ENCODE assay signal across 12 cellular contexts in the genomic region with DNA sequence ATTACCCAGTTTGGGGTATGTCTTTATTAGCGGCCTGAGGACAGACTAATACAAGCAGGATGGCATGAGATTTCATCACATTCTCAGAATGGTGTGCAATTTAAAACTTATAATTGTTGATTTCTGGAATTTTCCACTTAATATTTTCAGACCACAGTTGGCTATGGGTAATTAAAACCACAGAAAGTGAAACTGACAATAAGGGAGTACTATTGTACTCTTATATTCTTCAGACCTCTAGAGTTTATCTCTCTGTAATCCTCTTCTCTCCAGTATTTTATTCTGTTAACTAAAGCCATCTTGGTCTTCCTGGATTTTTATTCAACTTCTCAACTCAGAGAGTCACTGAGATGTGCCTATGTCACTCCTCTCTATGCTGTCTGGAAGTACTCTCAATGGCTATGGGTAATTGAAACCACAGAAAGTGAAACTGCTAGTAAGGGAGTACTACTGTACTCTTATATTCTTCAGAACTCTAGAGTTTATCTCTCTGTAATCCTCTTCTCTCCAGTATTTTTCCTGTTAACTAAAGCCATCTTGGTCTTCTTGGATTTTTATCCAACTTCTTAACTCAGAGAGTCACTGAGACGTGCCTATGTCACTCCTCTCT.
A peak's percentile ranks its signal among the peaks of the same experiment; 100 is the strongest.
DNase-seq lines count a peak whose midpoint lies in the region; ATAC-seq and TF ChIP-seq lines count a peak whose summit lies in the region.
"Had no signal": no experiment of that assay in that cellular context is flagged by ENCODE, and none has a peak within 500 bp of the region (broad histone marks: within the 10 kb centered on the region; RNA-seq: fewer than 3 reads in every experiment).

No MANE protein-coding gene starts in this region.

- H3K79me2 ChIP-seq in osteoblast (ENCODE audit: insufficient read depth, low read length) = no peaks in the 10 kb centered on the region

- H3K4me1 ChIP-seq in osteoblast (ENCODE audit: insufficient read depth, low read length) (no peaks in the 10 kb centered on the region), foreskin keratinocyte (no peaks in the 10 kb centered on the region)

- H3K27ac ChIP-seq in osteoblast (ENCODE audit: low read depth, low read length) (no peak overlapping the region), foreskin keratinocyte (no peak overlapping the region)

- peaks cover 3% of the 10 kb centered on the region for H3K36me3 ChIP-seq in osteoblast (ENCODE audit: insufficient read depth, low read length)

- no peak overlapping the region for H2AFZ ChIP-seq in osteoblast (ENCODE audit: low read length)

- H4K20me1 ChIP-seq in osteoblast (ENCODE audit: insufficient read depth, low read length) = no peaks in the 10 kb centered on the region

- ATAC-seq in GM19043 (IDR thresholded peaks at IDR 0.05; ENCODE audit: low read depth, unreplicated experiment) (peak; percentile 81), HG02623 (IDR thresholded peaks at IDR 0.05; ENCODE audit: unreplicated experiment) (peak; percentile 94), HG03460 (IDR thresholded peaks at IDR 0.05; ENCODE audit: unreplicated experiment) (peak; percentile 76), foreskin keratinocyte (no peak)

- peak overlapping the region; percentile 35 for H3K4me2 ChIP-seq in osteoblast (ENCODE audit: insufficient read depth, low read length)

- TF ChIP-seq CTCF in osteoblast (IDR thresholded peaks at IDR 0.05; ENCODE audit: extremely low read depth, low read depth, low read length) (no peak), foreskin keratinocyte (conservative IDR thresholded peaks at IDR 0.05) (no peak)

- no peak overlapping the region for H3K4me3 ChIP-seq in osteoblast (ENCODE audit: insufficient read depth, low read length)

- no peak for DNase-seq in osteoblast (ENCODE audit: insufficient read length, low spot score, missing footprints)
- no peak for DNase-seq in putamen (ENCODE audit: low spot score)
- DNase-seq in foreskin keratinocyte = no peak
- DNase-seq in NCI-H345 (lab: John Stamatoyannopoulos, UW) = no peak
- DNase-seq: activated CD4-positive, alpha-beta T cell treated with anti-CD3 and anti-CD28 coated beads, Interleukin-2, amount 10 ng/mL, durations not matched to agents 24 days and 14 days; activated naive CD4-positive, alpha-beta T cell treated with anti-CD3 and anti-CD28 coated beads, Interleukin-2, amount 10 ng/mL, durations not matched to agents 7 days and 5 days; NCI-H2171; SHP77 treated with DMSO at 0.1 percent for 48 hours; stimulated activated CD4-positive, alpha-beta T cell treated with anti-CD3 and anti-CD28 coated beads, Interleukin-12 subunit alpha, Interleukin-12 subunit beta, amount 100 ng/mL, for 4 hours had no signal

- no peaks in the 10 kb centered on the region for H3K27me3 ChIP-seq in osteoblast (ENCODE audit: insufficient read depth, low read length)
- no peaks in the 10 kb centered on the region for H3K27me3 ChIP-seq in foreskin keratinocyte

- H3K9me3 ChIP-seq in osteoblast (ENCODE audit: low read depth, low read length) = no peaks in the 10 kb centered on the region
